ENCODE assay signal across 1 cellular context in the genomic region with DNA sequence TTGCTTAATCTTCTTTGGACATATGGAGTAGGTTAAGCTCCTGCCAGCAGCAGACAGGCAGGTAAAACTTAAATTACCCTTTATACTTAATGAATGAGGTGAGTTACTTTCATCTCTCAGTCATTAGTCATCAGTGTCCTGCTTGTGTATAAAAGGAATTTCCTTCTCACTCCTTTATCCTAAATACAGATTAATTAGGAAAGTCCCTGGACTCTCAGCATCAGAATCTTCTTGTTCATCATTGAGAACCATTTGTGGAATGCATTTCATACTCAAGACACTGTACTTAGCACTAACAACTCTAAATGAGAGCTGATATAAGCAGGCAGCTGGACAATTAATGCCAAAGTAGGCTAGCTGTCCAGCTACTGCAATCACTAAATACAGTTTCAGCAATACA.
TF ChIP-seq lines count a peak whose summit lies in the region.

No MANE protein-coding gene starts in this region.

TF ChIP-seq in HCT116, 20 proteins besides CTCF, POLR2A, EP300 and RAD21:
- TF ChIP-seq SIN3A (IDR thresholded peaks at IDR 0.05; ENCODE audit: low read depth): no peak
- TF ChIP-seq ZNF274 (IDR thresholded peaks at IDR 0.05; ENCODE audit: low read depth, low read length): no peak
- TF ChIP-seq TCF7L2 (IDR thresholded peaks at IDR 0.05; ENCODE audit: borderline replicate concordance, extremely low read depth, insufficient read depth, insufficient read length): peak; percentile 49
- no peak for TF ChIP-seq ELF1 (IDR thresholded peaks at IDR 0.05; ENCODE audit: borderline replicate concordance, low read depth)
- no peak for TF ChIP-seq JUND (IDR thresholded peaks at IDR 0.05)
